Comparison of ENCODE assay signal across 19 cellular contexts in the genomic region with DNA sequence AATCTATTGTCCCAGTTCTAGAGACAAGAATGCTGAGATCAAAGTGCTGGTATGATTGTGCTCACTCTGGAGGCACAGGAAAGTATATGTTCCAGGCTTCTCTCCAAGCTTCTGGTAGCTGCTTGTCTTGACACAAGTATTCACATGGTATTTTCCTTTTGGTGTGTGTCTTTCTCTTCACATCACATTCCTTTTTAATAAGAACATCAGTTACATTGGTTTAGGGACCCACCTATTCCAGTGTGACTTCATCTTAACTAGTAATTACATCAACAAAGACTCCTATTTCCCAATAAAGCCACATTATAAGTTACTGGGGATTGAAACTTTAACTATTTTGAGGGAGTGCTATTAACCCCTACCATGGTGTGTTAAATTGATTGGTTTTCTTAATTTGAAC.
DNase-seq lines count a peak whose midpoint lies in the region; ATAC-seq and TF ChIP-seq lines count a peak whose summit lies in the region.
"Had no signal": no experiment of that assay in that cellular context is flagged by ENCODE, and none has a peak within 500 bp of the region (broad histone marks: within the 10 kb centered on the region; RNA-seq: fewer than 3 reads in every experiment).

No MANE protein-coding gene starts in this region.

- POLR2A ChIA-PET in HEK293 (lab: Yijun Ruan, JAX): no interaction called here

- DNase-seq in astrocyte of the hippocampus (ENCODE audit: low read depth, low spot score) (peak; percentile 21), epithelial cell of proximal tubule (ENCODE audit: low read depth) (peak; percentile 64), kidney tubule cell (ENCODE audit: low spot score) (peak; percentile 59), DMS53 (lab: John Stamatoyannopoulos, UW) (no peak)
- no peak for DNase-seq in activated T-cell treated with anti-CD3 and anti-CD28 coated beads, Interleukin-2, amount 50 U/mL, for 1 hour
- DNase-seq: CD8-positive, alpha-beta T cell; GDM1; NCI-H1417 treated with DMSO at 0.1 percent for 48 hours; NCI-H1930; NCI-H2171 treated with DMSO at 0.1 percent for 48 hours; NCI-H510A; NCI-H774 had no signal

- ATAC-seq in GM18861 (IDR thresholded peaks at IDR 0.05; ENCODE audit: unreplicated experiment): no peak
- no peak for ATAC-seq in HG03439 (IDR thresholded peaks at IDR 0.05; ENCODE audit: unreplicated experiment)
- ATAC-seq: CD8-positive, alpha-beta T cell; GM12878 had no signal

- no peak overlapping the region for H3K27ac ChIP-seq in HEK293 (ENCODE audit: extremely low read depth, low read depth, low read length)
- H3K27ac ChIP-seq: BLaER1, HL-60, RWPE1 had no signal

- no peak for TF ChIP-seq CTCF in HEK293 (tag by site-specific recombination; IDR thresholded peaks at IDR 0.05)
- no peak for TF ChIP-seq CTCF in epithelial cell of proximal tubule (conservative IDR thresholded peaks at IDR 0.05; ENCODE audit: low read depth, low read length)

- H3K4me1 ChIP-seq in HEK293 (ENCODE audit: control insufficient read depth, insufficient read depth, low read length): no peaks in the 10 kb centered on the region
- H3K4me1 ChIP-seq: BLaER1 had no signal

- H3K36me3 ChIP-seq in HEK293 (ENCODE audit: control insufficient read depth in 2 of 2, insufficient read depth in 1 of 2, low read length in 2 of 2): no peaks in the 10 kb centered on the region
- H3K36me3 ChIP-seq: BLaER1 had no signal

- H3K4me3 ChIP-seq in HEK293 (ENCODE audit: low read depth, low read length) (no peak overlapping the region), epithelial cell of proximal tubule (ENCODE audit: low read depth, low read length) (no peak overlapping the region)
- H3K4me3 ChIP-seq: BLaER1, GM12878 had no signal

- no peaks in the 10 kb centered on the region for H3K9me3 ChIP-seq in HEK293 (ENCODE audit: control insufficient read depth, insufficient read depth, low read depth, low read length)
- H3K9me3 ChIP-seq: BLaER1 had no signal

- CTCF ChIA-PET in HEK293 (lab: Yijun Ruan, JAX): no interaction called here

TF ChIP-seq in HEK293, 187 proteins besides CTCF, POLR2A, EP300 and RAD21:
- no peak for TF ChIP-seq SP3 (tag by site-specific recombination; IDR thresholded peaks at IDR 0.05)
- TF ChIP-seq, protein P1, sequence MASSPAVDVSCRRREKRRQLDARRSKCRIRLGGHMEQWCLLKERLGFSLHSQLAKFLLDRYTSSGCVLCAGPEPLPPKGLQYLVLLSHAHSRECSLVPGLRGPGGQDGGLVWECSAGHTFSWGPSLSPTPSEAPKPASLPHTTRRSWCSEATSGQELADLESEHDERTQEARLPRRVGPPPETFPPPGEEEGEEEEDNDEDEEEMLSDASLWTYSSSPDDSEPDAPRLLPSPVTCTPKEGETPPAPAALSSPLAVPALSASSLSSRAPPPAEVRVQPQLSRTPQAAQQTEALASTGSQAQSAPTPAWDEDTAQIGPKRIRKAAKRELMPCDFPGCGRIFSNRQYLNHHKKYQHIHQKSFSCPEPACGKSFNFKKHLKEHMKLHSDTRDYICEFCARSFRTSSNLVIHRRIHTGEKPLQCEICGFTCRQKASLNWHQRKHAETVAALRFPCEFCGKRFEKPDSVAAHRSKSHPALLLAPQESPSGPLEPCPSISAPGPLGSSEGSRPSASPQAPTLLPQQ (tag by site-specific recombination; IDR thresholded peaks at IDR 0.05): 0 out of 2 replicates have a peak, but pooled peaks have one; percentile 18
TF ChIP-seq in HEK293: peak in this region for 1.

Comparison
In these comparisons a context has a peak if more than half of its experiments do, and no peak if none do; other contexts are left out.
1. DNase-seq: peak in astrocyte of the hippocampus (single experiment), epithelial cell of proximal tubule (single experiment) and kidney tubule cell (single experiment); none in DMS53 (single experiment) and activated T-cell treated with anti-CD3 and anti-CD28 coated beads, Interleukin-2, amount 50 U/mL, for 1 hour (single experiment).